ENCODE assay signal across 8 cellular contexts in the genomic region with DNA sequence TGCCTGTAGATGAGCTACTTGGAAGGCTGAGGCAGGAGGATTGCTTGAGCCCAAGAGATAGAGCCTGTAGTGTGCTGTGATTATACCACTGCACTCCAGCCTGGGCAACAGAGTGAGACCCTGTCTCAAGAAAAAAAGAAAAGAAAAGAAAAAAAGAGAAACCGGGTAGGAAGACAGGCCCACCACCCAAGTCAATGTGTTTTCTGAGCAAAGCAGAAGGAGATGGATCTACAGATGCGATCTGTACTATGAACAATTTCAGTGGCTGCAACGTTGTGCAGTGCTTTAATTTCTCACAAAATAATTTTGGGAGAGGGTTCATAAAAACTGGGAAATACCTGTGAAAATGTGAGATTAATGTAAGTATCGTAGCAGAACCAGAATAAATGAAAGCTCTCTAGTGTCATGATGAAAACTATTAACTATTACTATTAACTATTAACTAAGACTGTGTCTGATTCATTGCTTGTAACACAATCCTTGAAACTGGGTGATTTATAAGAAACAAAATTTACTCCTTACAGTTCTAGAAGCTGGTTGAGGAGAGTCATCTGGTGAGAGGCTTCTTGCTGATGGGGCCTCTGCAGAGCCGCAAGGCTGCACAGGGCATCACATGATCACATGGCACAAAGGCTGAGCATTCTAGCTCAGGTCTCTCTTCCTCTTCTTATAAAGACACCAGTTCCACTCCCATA.
DNase-seq lines count a peak whose midpoint lies in the region; ATAC-seq, FAIRE-seq and TF ChIP-seq lines count a peak whose summit lies in the region.

No MANE protein-coding gene starts in this region.

- H3K27ac ChIP-seq in left ventricle myocardium inferior (replicated peaks) = peak overlapping the region; percentile 88
- H3K27ac ChIP-seq in GM12878 (ENCODE audit: control insufficient read depth, insufficient read depth) = peak overlapping the region; percentile 39; the same call in 1 of the 2 replicates
- H3K27ac ChIP-seq in skin epidermis = peak overlapping the region in 15 of 21 experiments; percentile 10 to 97 (median 84)

- CTCF ChIA-PET in GM12878 (lab: Yijun Ruan, JAX) = interaction anchor here (0.9 to 1.4 kb wide), 5 partner anchors 9 to 207 kb away, joined by 3 to 6 read pairs (median 5); no protein-coding TSS in a partner anchor

- POLR2A ChIA-PET in GM12878 (lab: Charles Lee) = interaction anchor here (0.5 to 1.9 kb wide), 5 partner anchors 8 to 90 kb away, joined by 3 to 6 read pairs (median 4); no protein-coding TSS in a partner anchor

- H3K79me2 ChIP-seq in GM12878 (ENCODE audit: control insufficient read depth, insufficient read depth, low read length) = no peaks in the 10 kb centered on the region

- H3K27me3 ChIP-seq in left ventricle myocardium inferior (ENCODE audit: low read depth) (no peaks in the 10 kb centered on the region), GM12878 (replicated peaks in 1 of 2; ENCODE audit: control insufficient read depth in 2 of 2, insufficient read depth in 2 of 2, low read length in 1 of 2) (no peaks in the 10 kb centered on the region)

- BruUV-seq in GM12878 (replicated peaks; lab: Mats Ljungman, UMichigan) = no TSS peak

- H3K36me3 ChIP-seq in left ventricle myocardium inferior (no peaks in the 10 kb centered on the region), GM12878 (ENCODE audit: control insufficient read depth in 2 of 2, insufficient read depth in 2 of 2, low read length in 1 of 2) (no peaks in the 10 kb centered on the region)

- H2AFZ ChIP-seq in GM12878 (ENCODE audit: control insufficient read depth, low read depth, low read length) = peak overlapping the region; percentile 45

- H4K20me1 ChIP-seq in GM12878 (ENCODE audit: control insufficient read depth, insufficient read depth) = no peaks in the 10 kb centered on the region

- peak; percentile 83 for FAIRE-seq in GM12878 (lab: Jason Lieb, UNC)
- FAIRE-seq in H54 (lab: Jason Lieb, UNC) = no peak
- FAIRE-seq in urothelium cell line (lab: Jason Lieb, UNC) = no peak

- H3K4me3 ChIP-seq in left ventricle myocardium inferior (no peak overlapping the region), GM12878 (no peak overlapping the region), skin epidermis (no peak overlapping the region)

- TF ChIP-seq CTCF in left ventricle myocardium inferior (IDR thresholded peaks at IDR 0.05; ENCODE audit: borderline replicate concordance) = no peak
- no peak for TF ChIP-seq CTCF in GM12878 (IDR thresholded peaks at IDR 0.05 in 2 of 3, conservative IDR thresholded peaks at IDR 0.05 in 1 of 3; ENCODE audit: control insufficient read depth in 2 of 3, extremely low read depth in 1 of 3, insufficient read depth in 1 of 3, low read depth in 3 of 3, low read length in 3 of 3)

- intact Hi-C loops in left ventricle myocardium inferior (cut with micrococcal nuclease) (no loop called here), Right ventricle myocardium superior (cut with DNase I) (no loop called here), GM12878 (cut with micrococcal nuclease; ENCODE audit: unreplicated experiment) (no loop called here)

- no peak overlapping the region for H3K9ac ChIP-seq in GM12878 (ENCODE audit: control insufficient read depth, insufficient read depth, low read length)

- no peak for TF ChIP-seq POLR2A in GM12878 (IDR thresholded peaks at IDR 0.05; ENCODE audit: low read depth, low read length)
- no peak for TF ChIP-seq POLR2A in H54 (IDR thresholded peaks at IDR 0.05; ENCODE audit: low read depth, low read length)

- peaks cover 35% of the 10 kb centered on the region for H3K4me1 ChIP-seq in left ventricle myocardium inferior
- H3K4me1 ChIP-seq in GM12878 (ENCODE audit: control insufficient read depth, insufficient read depth, low read length) = peaks cover 31% of the 10 kb centered on the region

- 55% methylated on average over 5 of the region's 5 CpGs for WGBS in GM12878 (ENCODE audit: insufficient coverage, insufficient replicate concordance, low lambda C conversion rate, missing lambda C conversion rate)

- peak overlapping the region; percentile 50; the same call in 1 of the 2 replicates for H3K4me2 ChIP-seq in GM12878 (ENCODE audit: control insufficient read depth, insufficient read depth)

- H3K9me3 ChIP-seq in left ventricle myocardium inferior (replicated peaks) (no peaks in the 10 kb centered on the region), GM12878 (replicated peaks; ENCODE audit: control insufficient read depth, insufficient read depth, low read length) (no peaks in the 10 kb centered on the region; the same call in 2 of the 3 replicates)

- in situ Hi-C loops in GM12878 (cut with MboI) = no loop called here

- SMC1A ChIA-PET in GM12878 (lab: Charles Lee; ENCODE audit: uncharacterized antibody, unreplicated experiment) = interaction anchor here (0.8 to 3.1 kb wide), 20 partner anchors 9 to 176 kb away, joined by 3 to 21 read pairs (median 4); no protein-coding TSS in a partner anchor

- 0 out of 2 replicates have a peak, but pooled peaks have one; percentile 6 for TF ChIP-seq RAD21 in GM12878 (IDR thresholded peaks at IDR 0.05; ENCODE audit: insufficient read depth, low read depth, low read length)

- DNase-seq in left ventricle myocardium inferior (no peak), Right ventricle myocardium superior (no peak), GM12878 (ENCODE audit: low read depth, low spot score) (no peak), GOT3 (lab: John Stamatoyannopoulos, UW) (no peak), H54 (ENCODE audit: insufficient read length, low spot score) (no peak), urothelium cell line (ENCODE audit: low spot score) (no peak)

- RAD21 ChIA-PET in GM12878 (lab: Charles Lee; ENCODE audit: unreplicated experiment) = interaction anchor here (0.9 to 4.2 kb wide), 15 partner anchors 9 to 217 kb away, joined by 3 to 27 read pairs (median 7); no protein-coding TSS in a partner anchor

- TF ChIP-seq EP300 in GM12878 (IDR thresholded peaks at IDR 0.05; ENCODE audit: borderline replicate concordance in 1 of 2, control insufficient read depth in 1 of 2, low read depth in 2 of 2, low read length in 2 of 2) = no peak

- ATAC-seq in Right ventricle myocardium superior (ENCODE audit: poor library complexity) (no peak), HG03354 (IDR thresholded peaks at IDR 0.05; ENCODE audit: poor library complexity, severe bottlenecking, unreplicated experiment) (peak; percentile 76), GM12878 (peak; percentile 90)

TF ChIP-seq in GM12878, 131 proteins besides CTCF, POLR2A, EP300 and RAD21 (continues in another document):
- TF ChIP-seq ZNF622 (IDR thresholded peaks at IDR 0.05) (no peak), MYB (IDR thresholded peaks at IDR 0.05; ENCODE audit: borderline replicate concordance, low read depth, low read length) (no peak), FOS (IDR thresholded peaks at IDR 0.05; ENCODE audit: borderline replicate concordance, extremely low read depth, insufficient read length) (no peak), TAF1 (IDR thresholded peaks at IDR 0.05; ENCODE audit: borderline replicate concordance, low read depth, low read length) (no peak), STAT1 (conservative IDR thresholded peaks at IDR 0.05) (no peak), NFIC (IDR thresholded peaks at IDR 0.05; ENCODE audit: low read depth, low read length) (peak; percentile 49; the same call in 1 of the 2 replicates), RFX5 (IDR thresholded peaks at IDR 0.05; ENCODE audit: low read depth, low read length) (no peak), ZNF384 (IDR thresholded peaks at IDR 0.05; ENCODE audit: borderline replicate concordance, low read depth, low read length) (no peak), ESRRA (IDR thresholded peaks at IDR 0.05; ENCODE audit: low read length) (no peak), YBX1 (IDR thresholded peaks at IDR 0.05) (no peak), RUNX3 (IDR thresholded peaks at IDR 0.05; ENCODE audit: low read length) (peak; percentile 59), CBFB (IDR thresholded peaks at IDR 0.05; ENCODE audit: low read depth) (no peak)
- TF ChIP-seq, protein P1, sequence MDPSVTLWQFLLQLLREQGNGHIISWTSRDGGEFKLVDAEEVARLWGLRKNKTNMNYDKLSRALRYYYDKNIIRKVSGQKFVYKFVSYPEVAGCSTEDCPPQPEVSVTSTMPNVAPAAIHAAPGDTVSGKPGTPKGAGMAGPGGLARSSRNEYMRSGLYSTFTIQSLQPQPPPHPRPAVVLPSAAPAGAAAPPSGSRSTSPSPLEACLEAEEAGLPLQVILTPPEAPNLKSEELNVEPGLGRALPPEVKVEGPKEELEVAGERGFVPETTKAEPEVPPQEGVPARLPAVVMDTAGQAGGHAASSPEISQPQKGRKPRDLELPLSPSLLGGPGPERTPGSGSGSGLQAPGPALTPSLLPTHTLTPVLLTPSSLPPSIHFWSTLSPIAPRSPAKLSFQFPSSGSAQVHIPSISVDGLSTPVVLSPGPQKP (IDR thresholded peaks at IDR 0.05; ENCODE audit: low read depth, low read length) = no peak
- TF ChIP-seq, protein P2, sequence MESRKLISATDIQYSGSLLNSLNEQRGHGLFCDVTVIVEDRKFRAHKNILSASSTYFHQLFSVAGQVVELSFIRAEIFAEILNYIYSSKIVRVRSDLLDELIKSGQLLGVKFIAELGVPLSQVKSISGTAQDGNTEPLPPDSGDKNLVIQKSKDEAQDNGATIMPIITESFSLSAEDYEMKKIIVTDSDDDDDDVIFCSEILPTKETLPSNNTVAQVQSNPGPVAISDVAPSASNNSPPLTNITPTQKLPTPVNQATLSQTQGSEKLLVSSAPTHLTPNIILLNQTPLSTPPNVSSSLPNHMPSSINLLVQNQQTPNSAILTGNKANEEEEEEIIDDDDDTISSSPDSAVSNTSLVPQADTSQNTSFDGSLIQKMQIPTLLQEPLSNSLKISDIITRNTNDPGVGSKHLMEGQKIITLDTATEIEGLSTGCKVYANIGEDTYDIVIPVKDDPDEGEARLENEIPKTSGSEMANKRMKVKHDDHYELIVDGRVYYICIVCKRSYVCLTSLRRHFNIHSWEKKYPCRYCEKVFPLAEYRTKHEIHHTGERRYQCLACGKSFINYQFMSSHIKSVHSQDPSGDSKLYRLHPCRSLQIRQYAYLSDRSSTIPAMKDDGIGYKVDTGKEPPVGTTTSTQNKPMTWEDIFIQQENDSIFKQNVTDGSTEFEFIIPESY (IDR thresholded peaks at IDR 0.05) = no peak
- TF ChIP-seq, protein P3, sequence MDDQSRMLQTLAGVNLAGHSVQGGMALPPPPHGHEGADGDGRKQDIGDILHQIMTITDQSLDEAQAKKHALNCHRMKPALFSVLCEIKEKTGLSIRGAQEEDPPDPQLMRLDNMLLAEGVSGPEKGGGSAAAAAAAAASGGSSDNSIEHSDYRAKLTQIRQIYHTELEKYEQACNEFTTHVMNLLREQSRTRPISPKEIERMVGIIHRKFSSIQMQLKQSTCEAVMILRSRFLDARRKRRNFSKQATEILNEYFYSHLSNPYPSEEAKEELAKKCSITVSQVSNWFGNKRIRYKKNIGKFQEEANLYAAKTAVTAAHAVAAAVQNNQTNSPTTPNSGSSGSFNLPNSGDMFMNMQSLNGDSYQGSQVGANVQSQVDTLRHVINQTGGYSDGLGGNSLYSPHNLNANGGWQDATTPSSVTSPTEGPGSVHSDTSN (IDR thresholded peaks at IDR 0.05; ENCODE audit: insufficient replicate concordance, low read depth, low read length) = no peak
